ENCODE assay signal across 1 cellular context in genomic region chr5:55604611-55605067, GRCh38.
TF ChIP-seq lines count a peak whose summit lies in the region.

No MANE protein-coding gene starts in this region.

TF ChIP-seq in endothelial cell of umbilical vein, 7 proteins besides CTCF, POLR2A, EP300 and RAD21:
- TF ChIP-seq JUN (IDR thresholded peaks at IDR 0.05; ENCODE audit: borderline replicate concordance, insufficient read depth, insufficient read length, low read depth) (no peak), POLR2AphosphoS5 (IDR thresholded peaks at IDR 0.05; ENCODE audit: insufficient read depth, low read depth, low read length) (no peak), MAX (IDR thresholded peaks at IDR 0.05; ENCODE audit: insufficient read depth, insufficient read length) (no peak), GATA2 (IDR thresholded peaks at IDR 0.05; ENCODE audit: insufficient read depth, insufficient read length, low read depth, low read length) (no peak), MYC (IDR thresholded peaks at IDR 0.05; ENCODE audit: low read depth, low read length) (no peak), EZH2 (IDR thresholded peaks at IDR 0.05; ENCODE audit: borderline replicate concordance, low read depth, low read length, severe bottlenecking) (no peak), FOS (IDR thresholded peaks at IDR 0.05; ENCODE audit: borderline replicate concordance, insufficient read depth, low read length) (no peak)
